ENCODE assay signal across 19 cellular contexts in the genomic region with DNA sequence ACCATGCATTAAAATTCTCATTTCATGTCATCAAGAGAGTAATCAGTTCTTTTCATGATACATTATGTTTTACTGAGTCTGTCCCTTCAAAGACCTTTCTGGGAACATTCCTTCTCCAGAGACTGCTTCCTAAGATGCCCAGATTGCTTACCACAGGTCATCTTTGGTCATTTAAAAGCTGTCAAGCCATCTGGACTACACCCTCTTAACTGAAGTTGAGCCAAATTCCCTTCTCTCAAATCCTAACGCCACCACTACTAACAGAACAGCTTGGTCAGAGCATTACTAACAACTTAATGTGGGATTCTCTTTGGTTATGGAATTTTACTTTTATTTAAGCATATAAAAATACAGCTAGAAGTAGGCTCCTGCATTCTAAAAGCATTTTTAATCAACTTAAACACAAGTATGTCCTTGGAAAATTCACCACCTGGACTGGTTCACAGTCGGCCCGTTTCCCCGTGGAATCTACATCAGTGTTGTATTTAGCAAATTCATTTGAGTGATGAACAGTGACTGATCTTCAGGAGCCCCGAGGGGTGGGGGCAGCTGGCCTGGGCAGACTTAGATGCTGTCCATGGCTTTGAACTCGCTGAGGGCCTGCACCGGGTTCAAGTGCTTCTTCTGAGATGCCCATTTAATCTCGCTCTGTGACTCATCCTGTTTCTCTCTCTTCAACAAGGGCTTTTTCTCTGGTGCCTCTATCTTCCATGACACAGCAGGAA.
DNase-seq lines count a peak whose midpoint lies in the region; ATAC-seq, FAIRE-seq and TF ChIP-seq lines count a peak whose summit lies in the region.
"Had no signal": no experiment of that assay in that cellular context is flagged by ENCODE, and none has a peak within 500 bp of the region (broad histone marks: within the 10 kb centered on the region; RNA-seq: fewer than 3 reads in every experiment).

No MANE protein-coding gene starts in this region.

- POLR2A ChIA-PET in K562 (lab: Yijun Ruan, JAX), result no interaction called here

- no peak for FAIRE-seq in K562 (lab: Jason Lieb, UNC)
- FAIRE-seq: colon had no signal

- H3K4me3 Mint-ChIP-seq in HFFc6, result no peak overlapping the region
- H3K4me3 Mint-ChIP-seq in CD14-positive monocyte, result no peak overlapping the region
- H3K4me3 Mint-ChIP-seq: activated naive CD8-positive, alpha-beta T cell treated with anti-CD3 and anti-CD28 coated beads, Interleukin-2, amount 50 U/mL, for 24 hours; CD8-positive, alpha-beta memory T cell; neural crest cell had no signal

- H3K36me3 ChIP-seq in K562 (ENCODE audit: control insufficient read depth, insufficient read depth, low read length) (no peaks in the 10 kb centered on the region), cardiac muscle cell (no peaks in the 10 kb centered on the region)
- H3K36me3 ChIP-seq: HAP-1 had no signal

- peak; percentile 34 for DNase-seq in AG20443 (ENCODE audit: low spot score)
- DNase-seq in HFFc6, result peak; percentile 32
- DNase-seq in K562 (ENCODE audit: extremely low read depth in 1 of 4, low spot score in 3 of 4), result no peak
- DNase-seq in cardiac muscle cell (ENCODE audit: low read depth in 1 of 2, low spot score in 1 of 2), result peak; percentile 20 to 48
- DNase-seq in SW480 (ENCODE audit: low spot score), result no peak
- DNase-seq in activated effector memory CD4-positive, alpha-beta T cell treated with anti-CD3 and anti-CD28 coated beads, Interleukin-2, amount 50 U/mL, for 16 hours, result no peak
- DNase-seq in CD14-positive monocyte (ENCODE audit: low spot score), result no peak
- no peak for DNase-seq in activated CD8-positive, alpha-beta memory T cell treated with anti-CD3 and anti-CD28 coated beads, Interleukin-2, amount 50 U/mL, for 4 hours
- DNase-seq: ACHN; activated CD4-positive, alpha-beta T cell treated with anti-CD3 and anti-CD28 coated beads, Interleukin-2, amount 50 U/mL, for 4 hours; activated naive CD8-positive, alpha-beta T cell treated with anti-CD3 and anti-CD28 coated beads, Interleukin-2, amount 50 U/mL, for 24 hours; CD8-positive, alpha-beta memory T cell; NCI-H2029; NCI-H510A treated with DMSO at 0.1 percent for 48 hours; PC-9 had no signal

- TF ChIP-seq EP300 in K562 (IDR thresholded peaks at IDR 0.05; ENCODE audit: low read length), result no peak

- peaks cover 30% of the 10 kb centered on the region for H3K4me1 Mint-ChIP-seq in HFFc6 (ENCODE audit: low read depth)
- H3K4me1 Mint-ChIP-seq in CD14-positive monocyte, result no peaks in the 10 kb centered on the region
- H3K4me1 Mint-ChIP-seq: activated naive CD8-positive, alpha-beta T cell treated with anti-CD3 and anti-CD28 coated beads, Interleukin-2, amount 50 U/mL, for 24 hours; CD8-positive, alpha-beta memory T cell; neural crest cell had no signal

- H3K36me3 Mint-ChIP-seq in HFFc6 (ENCODE audit: low read depth), result no peaks in the 10 kb centered on the region
- H3K36me3 Mint-ChIP-seq in CD14-positive monocyte, result no peaks in the 10 kb centered on the region
- H3K36me3 Mint-ChIP-seq: CD8-positive, alpha-beta memory T cell had no signal

- TF ChIP-seq POLR2A in K562 (conservative IDR thresholded peaks at IDR 0.05), result no peak

- H3K9me3 Mint-ChIP-seq in HFFc6 (no peaks in the 10 kb centered on the region), CD14-positive monocyte (peaks cover 2 to 12% (median 4%) of the 10 kb centered on the region in 7 donors)
- H3K9me3 Mint-ChIP-seq: activated naive CD8-positive, alpha-beta T cell treated with anti-CD3 and anti-CD28 coated beads, Interleukin-2, amount 50 U/mL, for 24 hours; CD8-positive, alpha-beta memory T cell; neural crest cell had no signal

- H3K27me3 ChIP-seq in K562 (ENCODE audit: control insufficient read depth in 2 of 2, insufficient read depth in 2 of 2, low read length in 2 of 2) (peaks cover 0 to 16% of the 10 kb centered on the region in 2 experiments; a peak in 3 of 5 replicates), cardiac muscle cell (no peaks in the 10 kb centered on the region)

- TF ChIP-seq RAD21 in K562 (CRISPR knock-in tag; conservative IDR thresholded peaks at IDR 0.05 in 1 of 2, IDR thresholded peaks at IDR 0.05 in 1 of 2), result no peak

- H3K79me2 ChIP-seq in K562 (ENCODE audit: control insufficient read depth, insufficient read depth, low read length), result no peaks in the 10 kb centered on the region

- peaks cover 2% of the 10 kb centered on the region for H3K27me3 Mint-ChIP-seq in HFFc6 (ENCODE audit: insufficient read depth)
- H3K27me3 Mint-ChIP-seq in CD14-positive monocyte (ENCODE audit: low read depth in 3 of 3), result peaks cover 2 to 5% (median 4%) of the 10 kb centered on the region in 3 donors
- H3K27me3 Mint-ChIP-seq: activated naive CD8-positive, alpha-beta T cell treated with anti-CD3 and anti-CD28 coated beads, Interleukin-2, amount 50 U/mL, for 24 hours had no signal

- H3K9me3 ChIP-seq in K562 (replicated peaks; ENCODE audit: control insufficient read depth, insufficient read depth, low read depth, low read length), result no peaks in the 10 kb centered on the region
- no peaks in the 10 kb centered on the region for H3K9me3 ChIP-seq in cardiac muscle cell (ENCODE audit: low read depth)
- H3K9me3 ChIP-seq: HAP-1 had no signal

- no peaks in the 10 kb centered on the region for H4K20me1 ChIP-seq in K562 (replicated peaks; ENCODE audit: control insufficient read depth, insufficient read depth, low read length)

- H3K4me3 ChIP-seq in K562, result no peak overlapping the region
- no peak overlapping the region for H3K4me3 ChIP-seq in cardiac muscle cell
- H3K4me3 ChIP-seq: HAP-1, PC-9 had no signal

- H3K4me2 ChIP-seq in K562 (ENCODE audit: insufficient read depth, low read length), result no peak overlapping the region
- H3K4me2 ChIP-seq: PC-9 had no signal

- H3K27ac Mint-ChIP-seq in HFFc6, result peak overlapping the region; percentile 21; the same call in 1 of the 2 replicates
- no peak overlapping the region for H3K27ac Mint-ChIP-seq in CD14-positive monocyte
- H3K27ac Mint-ChIP-seq: activated naive CD8-positive, alpha-beta T cell treated with anti-CD3 and anti-CD28 coated beads, Interleukin-2, amount 50 U/mL, for 24 hours; CD8-positive, alpha-beta memory T cell had no signal

- in situ Hi-C loops in K562 (cut with MboI), result no loop called here

- intact Hi-C loops in K562 (cut with micrococcal nuclease) (loop anchor here (10.0 kb wide), 1 partner anchor 186 kb away; no protein-coding TSS in a partner anchor), CD14-positive monocyte (cut with micrococcal nuclease) (no loop called here)

- H3K4me1 ChIP-seq in K562 (replicated peaks in 1 of 2; ENCODE audit: control insufficient read depth in 2 of 2, insufficient read depth in 2 of 2, low read length in 2 of 2), result no peaks in the 10 kb centered on the region; a peak in 2 of 5 replicates
- no peaks in the 10 kb centered on the region for H3K4me1 ChIP-seq in cardiac muscle cell (ENCODE audit: low read depth)
- H3K4me1 ChIP-seq: HAP-1 had no signal

- H2AFZ ChIP-seq in K562 (ENCODE audit: low read depth, low read length), result no peak overlapping the region
- H2AFZ ChIP-seq: PC-9 had no signal

- no peaks in the 10 kb centered on the region for H3K9me1 ChIP-seq in K562 (ENCODE audit: control insufficient read depth, insufficient read depth, low read length)

- CTCF ChIA-PET in K562 (lab: Yijun Ruan, JAX; ENCODE audit: low intra/inter-chr PET ratio), result no interaction called here

- no TSS peak for BruUV-seq in K562 (replicated peaks; lab: Mats Ljungman, UMichigan)

- ATAC-seq in K562, result no peak
- ATAC-seq: activated naive CD8-positive, alpha-beta T cell treated with anti-CD3 and anti-CD28 coated beads, Interleukin-2, amount 50 U/mL, for 24 hours had no signal

- TF ChIP-seq CTCF in HFFc6 (IDR thresholded peaks at IDR 0.05) (no peak), K562 (IDR thresholded peaks at IDR 0.05 in 2 of 3, conservative IDR thresholded peaks at IDR 0.05 in 1 of 3; ENCODE audit: insufficient read depth in 2 of 3, low read depth in 1 of 3, low read length in 3 of 3) (no peak), cardiac muscle cell (IDR thresholded peaks at IDR 0.05; ENCODE audit: low read depth, low read length) (no peak), CD14-positive monocyte (IDR thresholded peaks at IDR 0.05) (no peak)

- no peak overlapping the region for H3K27ac ChIP-seq in K562 (ENCODE audit: extremely low read depth, low read depth, low read length)
- peak overlapping the region; percentile 15 for H3K27ac ChIP-seq in cardiac muscle cell
- H3K27ac ChIP-seq: epithelial cell of prostate, PC-9 had no signal

- WGBS in K562 (ENCODE audit: insufficient coverage, low coverage, missing lambda C conversion rate), result 2% methylated on average over 8 of the region's 8 CpGs

- no peak overlapping the region for H3K9ac ChIP-seq in K562 (ENCODE audit: insufficient read depth in 1 of 2, low read depth in 2 of 2, low read length in 2 of 2)

TF ChIP-seq in K562, 482 proteins besides CTCF, POLR2A, EP300 and RAD21:
- TF ChIP-seq TCFL5 (CRISPR knock-in tag; conservative IDR thresholded peaks at IDR 0.05) (no peak), SAFB2 (IDR thresholded peaks at IDR 0.05; ENCODE audit: borderline replicate concordance, low read depth, low read length, severe bottlenecking) (no peak), FOSL1 (tag; conservative IDR thresholded peaks at IDR 0.05) (peak; percentile 68), NELFE (IDR thresholded peaks at IDR 0.05; ENCODE audit: insufficient read depth, insufficient read length) (no peak), ZBTB1 (CRISPR knock-in tag; IDR thresholded peaks at IDR 0.05; ENCODE audit: borderline replicate concordance, low read depth) (no peak)
- TF ChIP-seq, protein P1, sequence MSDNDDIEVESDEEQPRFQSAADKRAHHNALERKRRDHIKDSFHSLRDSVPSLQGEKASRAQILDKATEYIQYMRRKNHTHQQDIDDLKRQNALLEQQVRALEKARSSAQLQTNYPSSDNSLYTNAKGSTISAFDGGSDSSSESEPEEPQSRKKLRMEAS (CRISPR knock-in tag; IDR thresholded peaks at IDR 0.05), result no peak

Comparison
In these comparisons a context has a peak if more than half of its experiments do, and no peak if none do; other contexts are left out.
1. DNase-seq: peak in AG20443 (single experiment), HFFc6 (single experiment) and cardiac muscle cell (2 of 2); none in K562 (0 of 4), SW480 (single experiment), activated effector memory CD4-positive, alpha-beta T cell treated with anti-CD3 and anti-CD28 coated beads, Interleukin-2, amount 50 U/mL, for 16 hours (single experiment), CD14-positive monocyte (single experiment) and activated CD8-positive, alpha-beta memory T cell treated with anti-CD3 and anti-CD28 coated beads, Interleukin-2, amount 50 U/mL, for 4 hours (single experiment).